Comparison of ENCODE assay signal across 1 cellular context in genomic region chr3:122515020-122515468, GRCh38.
TF ChIP-seq lines count a peak whose summit lies in the region.

No MANE protein-coding gene starts in this region.

TF ChIP-seq in HepG2, 621 proteins besides CTCF, POLR2A, EP300 and RAD21 (continued from another document and continues in another):
- TF ChIP-seq AKNA (CRISPR knock-in tag; IDR thresholded peaks at IDR 0.05; ENCODE audit: borderline replicate concordance) (no peak), ZNF768 (CRISPR knock-in tag; IDR thresholded peaks at IDR 0.05) (no peak), ZNF510 (CRISPR knock-in tag; IDR thresholded peaks at IDR 0.05; ENCODE audit: low read depth) (0 out of 2 replicates have a peak, but pooled peaks have one; percentile 4), PHF20 (CRISPR knock-in tag; IDR thresholded peaks at IDR 0.05) (no peak), ATF5 (CRISPR knock-in tag; IDR thresholded peaks at IDR 0.05; ENCODE audit: low read depth) (no peak), ZNF674 (CRISPR knock-in tag; IDR thresholded peaks at IDR 0.05; ENCODE audit: low read depth) (no peak), HNRNPL (IDR thresholded peaks at IDR 0.05; ENCODE audit: low read depth, low read length) (no peak), NCOA1 (CRISPR knock-in tag; IDR thresholded peaks at IDR 0.05) (peak; percentile 76), MTERF4 (CRISPR knock-in tag; IDR thresholded peaks at IDR 0.05) (peak; percentile 87), ZNF275 (CRISPR knock-in tag; IDR thresholded peaks at IDR 0.05; ENCODE audit: borderline replicate concordance) (0 out of 2 replicates have a peak, but pooled peaks have one; percentile 28), ZFP41 (CRISPR knock-in tag; IDR thresholded peaks at IDR 0.05; ENCODE audit: borderline replicate concordance) (no peak), ATF4 (CRISPR knock-in tag; IDR thresholded peaks at IDR 0.05) (0 out of 4 replicates have a peak, but pooled peaks of 1 of the 2 experiments have one; percentile 2), ASH2L (IDR thresholded peaks at IDR 0.05; ENCODE audit: insufficient read length, low read depth, low read length) (no peak), GATA4 (IDR thresholded peaks at IDR 0.05; ENCODE audit: borderline replicate concordance, low read depth) (no peak), ZNF501 (CRISPR knock-in tag; IDR thresholded peaks at IDR 0.05) (peak; percentile 27; the same call in 1 of the 2 replicates), ZNF354B (CRISPR knock-in tag; IDR thresholded peaks at IDR 0.05) (peak; percentile 67; the same call in 1 of the 2 replicates), ZNF746 (CRISPR knock-in tag; IDR thresholded peaks at IDR 0.05) (no peak), FOXO4 (CRISPR knock-in tag; conservative IDR thresholded peaks at IDR 0.05) (no peak), JDP2 (CRISPR knock-in tag; IDR thresholded peaks at IDR 0.05; ENCODE audit: borderline replicate concordance) (no peak), ZNF142 (CRISPR knock-in tag; IDR thresholded peaks at IDR 0.05) (no peak), ZBTB40 (IDR thresholded peaks at IDR 0.05) (no peak), ZBTB40 (CRISPR knock-in tag; IDR thresholded peaks at IDR 0.05) (no peak), SAP130 (CRISPR knock-in tag; IDR thresholded peaks at IDR 0.05; ENCODE audit: low read depth) (no peak), ZNF619 (CRISPR knock-in tag; IDR thresholded peaks at IDR 0.05) (0 out of 2 replicates have a peak, but pooled peaks have one; percentile 34), ZNF75D (CRISPR knock-in tag; IDR thresholded peaks at IDR 0.05; ENCODE audit: borderline replicate concordance) (no peak)
